ENCODE assay signal across 1 cellular context in the genomic region with DNA sequence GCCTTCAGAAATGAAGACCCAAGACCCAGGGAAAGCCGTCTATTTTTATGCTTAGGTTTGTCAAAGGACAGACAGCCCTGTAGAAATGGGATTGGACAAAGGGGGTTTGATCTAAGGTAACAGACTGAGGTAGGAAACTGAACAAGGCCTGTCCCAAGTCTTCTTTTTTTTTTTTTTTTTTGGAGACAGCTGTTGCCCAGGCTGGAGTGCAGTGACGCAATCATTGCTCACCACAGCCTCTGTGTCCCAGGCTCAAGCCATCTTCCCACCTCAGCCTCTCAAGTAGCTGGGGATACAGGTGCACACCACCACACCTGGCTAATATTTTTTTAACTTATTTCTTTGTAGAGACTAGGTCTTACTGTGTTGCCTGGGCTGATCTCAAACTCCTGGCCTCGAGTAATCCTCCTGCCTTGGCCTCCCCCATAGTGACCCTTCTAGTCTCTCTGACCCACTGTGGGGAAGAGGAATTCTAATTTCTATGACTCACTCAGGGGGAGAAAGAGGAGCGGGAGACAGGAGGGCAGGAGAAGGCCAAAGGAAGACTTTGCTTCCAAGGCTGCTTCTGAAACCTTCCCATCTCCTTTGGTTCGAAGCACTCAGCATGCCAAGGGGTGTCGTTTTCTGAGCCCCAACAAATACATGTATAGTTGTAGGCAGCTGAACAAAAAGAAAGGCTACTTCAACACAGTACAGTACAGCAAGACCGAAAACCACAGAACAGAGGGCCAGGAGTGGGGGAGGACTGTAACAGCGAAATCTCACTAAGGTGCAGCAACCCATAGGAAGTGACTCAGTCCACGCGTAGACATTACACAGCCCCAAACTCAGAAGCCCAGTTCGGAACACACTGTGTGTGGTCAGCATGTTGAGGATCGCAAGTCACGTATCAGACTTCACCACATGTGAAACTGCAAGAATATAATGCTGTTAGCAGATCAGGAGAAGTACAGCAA.
TF ChIP-seq lines count a peak whose summit lies in the region.

No MANE protein-coding gene starts in this region.

TF ChIP-seq in H1, 55 proteins besides CTCF, POLR2A, EP300 and RAD21:
- no peak for TF ChIP-seq MAX (IDR thresholded peaks at IDR 0.05)
- TF ChIP-seq EZH2 (IDR thresholded peaks at IDR 0.05; ENCODE audit: low read depth, low read length, severe bottlenecking): no peak
- no peak for TF ChIP-seq CBX5 (IDR thresholded peaks at IDR 0.05; ENCODE audit: low read depth, low read length)
- no peak for TF ChIP-seq KDM5A (IDR thresholded peaks at IDR 0.05; ENCODE audit: low read length)
- TF ChIP-seq GABPA (IDR thresholded peaks at IDR 0.05; ENCODE audit: borderline replicate concordance, insufficient read depth, low read length): no peak
- TF ChIP-seq, protein P1, sequence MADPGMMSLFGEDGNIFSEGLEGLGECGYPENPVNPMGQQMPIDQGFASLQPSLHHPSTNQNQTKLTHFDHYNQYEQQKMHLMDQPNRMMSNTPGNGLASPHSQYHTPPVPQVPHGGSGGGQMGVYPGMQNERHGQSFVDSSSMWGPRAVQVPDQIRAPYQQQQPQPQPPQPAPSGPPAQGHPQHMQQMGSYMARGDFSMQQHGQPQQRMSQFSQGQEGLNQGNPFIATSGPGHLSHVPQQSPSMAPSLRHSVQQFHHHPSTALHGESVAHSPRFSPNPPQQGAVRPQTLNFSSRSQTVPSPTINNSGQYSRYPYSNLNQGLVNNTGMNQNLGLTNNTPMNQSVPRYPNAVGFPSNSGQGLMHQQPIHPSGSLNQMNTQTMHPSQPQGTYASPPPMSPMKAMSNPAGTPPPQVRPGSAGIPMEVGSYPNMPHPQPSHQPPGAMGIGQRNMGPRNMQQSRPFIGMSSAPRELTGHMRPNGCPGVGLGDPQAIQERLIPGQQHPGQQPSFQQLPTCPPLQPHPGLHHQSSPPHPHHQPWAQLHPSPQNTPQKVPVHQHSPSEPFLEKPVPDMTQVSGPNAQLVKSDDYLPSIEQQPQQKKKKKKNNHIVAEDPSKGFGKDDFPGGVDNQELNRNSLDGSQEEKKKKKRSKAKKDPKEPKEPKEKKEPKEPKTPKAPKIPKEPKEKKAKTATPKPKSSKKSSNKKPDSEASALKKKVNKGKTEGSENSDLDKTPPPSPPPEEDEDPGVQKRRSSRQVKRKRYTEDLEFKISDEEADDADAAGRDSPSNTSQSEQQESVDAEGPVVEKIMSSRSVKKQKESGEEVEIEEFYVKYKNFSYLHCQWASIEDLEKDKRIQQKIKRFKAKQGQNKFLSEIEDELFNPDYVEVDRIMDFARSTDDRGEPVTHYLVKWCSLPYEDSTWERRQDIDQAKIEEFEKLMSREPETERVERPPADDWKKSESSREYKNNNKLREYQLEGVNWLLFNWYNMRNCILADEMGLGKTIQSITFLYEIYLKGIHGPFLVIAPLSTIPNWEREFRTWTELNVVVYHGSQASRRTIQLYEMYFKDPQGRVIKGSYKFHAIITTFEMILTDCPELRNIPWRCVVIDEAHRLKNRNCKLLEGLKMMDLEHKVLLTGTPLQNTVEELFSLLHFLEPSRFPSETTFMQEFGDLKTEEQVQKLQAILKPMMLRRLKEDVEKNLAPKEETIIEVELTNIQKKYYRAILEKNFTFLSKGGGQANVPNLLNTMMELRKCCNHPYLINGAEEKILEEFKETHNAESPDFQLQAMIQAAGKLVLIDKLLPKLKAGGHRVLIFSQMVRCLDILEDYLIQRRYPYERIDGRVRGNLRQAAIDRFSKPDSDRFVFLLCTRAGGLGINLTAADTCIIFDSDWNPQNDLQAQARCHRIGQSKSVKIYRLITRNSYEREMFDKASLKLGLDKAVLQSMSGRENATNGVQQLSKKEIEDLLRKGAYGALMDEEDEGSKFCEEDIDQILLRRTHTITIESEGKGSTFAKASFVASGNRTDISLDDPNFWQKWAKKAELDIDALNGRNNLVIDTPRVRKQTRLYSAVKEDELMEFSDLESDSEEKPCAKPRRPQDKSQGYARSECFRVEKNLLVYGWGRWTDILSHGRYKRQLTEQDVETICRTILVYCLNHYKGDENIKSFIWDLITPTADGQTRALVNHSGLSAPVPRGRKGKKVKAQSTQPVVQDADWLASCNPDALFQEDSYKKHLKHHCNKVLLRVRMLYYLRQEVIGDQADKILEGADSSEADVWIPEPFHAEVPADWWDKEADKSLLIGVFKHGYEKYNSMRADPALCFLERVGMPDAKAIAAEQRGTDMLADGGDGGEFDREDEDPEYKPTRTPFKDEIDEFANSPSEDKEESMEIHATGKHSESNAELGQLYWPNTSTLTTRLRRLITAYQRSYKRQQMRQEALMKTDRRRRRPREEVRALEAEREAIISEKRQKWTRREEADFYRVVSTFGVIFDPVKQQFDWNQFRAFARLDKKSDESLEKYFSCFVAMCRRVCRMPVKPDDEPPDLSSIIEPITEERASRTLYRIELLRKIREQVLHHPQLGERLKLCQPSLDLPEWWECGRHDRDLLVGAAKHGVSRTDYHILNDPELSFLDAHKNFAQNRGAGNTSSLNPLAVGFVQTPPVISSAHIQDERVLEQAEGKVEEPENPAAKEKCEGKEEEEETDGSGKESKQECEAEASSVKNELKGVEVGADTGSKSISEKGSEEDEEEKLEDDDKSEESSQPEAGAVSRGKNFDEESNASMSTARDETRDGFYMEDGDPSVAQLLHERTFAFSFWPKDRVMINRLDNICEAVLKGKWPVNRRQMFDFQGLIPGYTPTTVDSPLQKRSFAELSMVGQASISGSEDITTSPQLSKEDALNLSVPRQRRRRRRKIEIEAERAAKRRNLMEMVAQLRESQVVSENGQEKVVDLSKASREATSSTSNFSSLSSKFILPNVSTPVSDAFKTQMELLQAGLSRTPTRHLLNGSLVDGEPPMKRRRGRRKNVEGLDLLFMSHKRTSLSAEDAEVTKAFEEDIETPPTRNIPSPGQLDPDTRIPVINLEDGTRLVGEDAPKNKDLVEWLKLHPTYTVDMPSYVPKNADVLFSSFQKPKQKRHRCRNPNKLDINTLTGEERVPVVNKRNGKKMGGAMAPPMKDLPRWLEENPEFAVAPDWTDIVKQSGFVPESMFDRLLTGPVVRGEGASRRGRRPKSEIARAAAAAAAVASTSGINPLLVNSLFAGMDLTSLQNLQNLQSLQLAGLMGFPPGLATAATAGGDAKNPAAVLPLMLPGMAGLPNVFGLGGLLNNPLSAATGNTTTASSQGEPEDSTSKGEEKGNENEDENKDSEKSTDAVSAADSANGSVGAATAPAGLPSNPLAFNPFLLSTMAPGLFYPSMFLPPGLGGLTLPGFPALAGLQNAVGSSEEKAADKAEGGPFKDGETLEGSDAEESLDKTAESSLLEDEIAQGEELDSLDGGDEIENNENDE (IDR thresholded peaks at IDR 0.05; ENCODE audit: insufficient replicate concordance, low read length): no peak
